In genomic region chr16:81688839-81689238, GRCh38 we compare ENCODE assay signal across 4 cellular contexts.
DNase-seq lines count a peak whose midpoint lies in the region; ATAC-seq, FAIRE-seq and TF ChIP-seq lines count a peak whose summit lies in the region.
"Not testable (repeated sequence)": the region's sequence is repeated elsewhere in the genome, so short reads cannot be mapped to it uniquely, and the experiment has no call there.

No MANE protein-coding gene starts in this region.

- CTCF ChIA-PET in HEK293 (lab: Yijun Ruan, JAX), result interaction anchor here (1.8 kb wide), 1 partner anchor 8 kb away, joined by 5 read pairs; no protein-coding TSS in a partner anchor
- CTCF ChIA-PET in K562 (lab: Yijun Ruan, JAX; ENCODE audit: low intra/inter-chr PET ratio), result not testable (repeated sequence)

- not testable (repeated sequence) for TF ChIP-seq EP300 in K562 (IDR thresholded peaks at IDR 0.05; ENCODE audit: low read length)

- H3K36me3 ChIP-seq in HEK293 (ENCODE audit: control insufficient read depth in 2 of 2, insufficient read depth in 1 of 2, low read length in 2 of 2) (peaks cover 0 to 31% of the 10 kb centered on the region in 2 experiments; a peak in 1 of 3 replicates), OCI-LY1 (ENCODE audit: insufficient read depth, low read length) (peaks cover 33% of the 10 kb centered on the region), K562 (ENCODE audit: control insufficient read depth, insufficient read depth, low read length) (peaks cover 58% of the 10 kb centered on the region; the same call in 2 of the 3 replicates)
- H3K36me3 ChIP-seq in SJCRH30, result not testable (repeated sequence)

- FAIRE-seq in K562 (lab: Jason Lieb, UNC), result not testable (repeated sequence)

- not testable (repeated sequence) for ATAC-seq in K562

- TF ChIP-seq CTCF in HEK293 (tag by site-specific recombination; IDR thresholded peaks at IDR 0.05); OCI-LY1 (IDR thresholded peaks at IDR 0.05; ENCODE audit: low read length); K562 (IDR thresholded peaks at IDR 0.05 in 2 of 3, conservative IDR thresholded peaks at IDR 0.05 in 1 of 3; ENCODE audit: insufficient read depth in 2 of 3, low read depth in 1 of 3, low read length in 3 of 3): not testable (repeated sequence)

- BruUV-seq in K562 (replicated peaks; lab: Mats Ljungman, UMichigan), result not testable (repeated sequence)

- H3K9ac ChIP-seq in OCI-LY1 (ENCODE audit: low read length); K562 (ENCODE audit: insufficient read depth in 1 of 2, low read depth in 2 of 2, low read length in 2 of 2): not testable (repeated sequence)

- H3K27ac ChIP-seq in HEK293 (ENCODE audit: extremely low read depth, low read depth, low read length); K562 (ENCODE audit: extremely low read depth, low read depth, low read length): not testable (repeated sequence)
- H3K27ac ChIP-seq in OCI-LY1 (ENCODE audit: low read depth, low read length, poor library complexity, severe bottlenecking) (peak overlapping the region; percentile 95), SJCRH30 (peak overlapping the region; percentile 60)

- H3K4me2 ChIP-seq in OCI-LY1 (ENCODE audit: low read length); K562 (ENCODE audit: insufficient read depth, low read length): not testable (repeated sequence)

- H4K20me1 ChIP-seq in OCI-LY1 (ENCODE audit: insufficient read depth, low read length), result not testable (repeated sequence)
- peaks cover 11% of the 10 kb centered on the region; the same call in 1 of the 2 replicates for H4K20me1 ChIP-seq in K562 (replicated peaks; ENCODE audit: control insufficient read depth, insufficient read depth, low read length)

- POLR2A ChIA-PET in HEK293 (lab: Yijun Ruan, JAX); K562 (lab: Yijun Ruan, JAX): not testable (repeated sequence)

- intact Hi-C loops in K562 (cut with micrococcal nuclease), result not testable (repeated sequence)

- not testable (repeated sequence) for TF ChIP-seq RAD21 in K562 (CRISPR knock-in tag; conservative IDR thresholded peaks at IDR 0.05 in 1 of 2, IDR thresholded peaks at IDR 0.05 in 1 of 2)

- 87% methylated on average over 5 of the region's 5 CpGs for WGBS in K562 (ENCODE audit: insufficient coverage, low coverage, missing lambda C conversion rate)

- not testable (repeated sequence) for H3K9me1 ChIP-seq in K562 (ENCODE audit: control insufficient read depth, insufficient read depth, low read length)

- H3K79me2 ChIP-seq in OCI-LY1 (ENCODE audit: insufficient read depth, low read length); K562 (ENCODE audit: control insufficient read depth, insufficient read depth, low read length): not testable (repeated sequence)

- not testable (repeated sequence) for H3K9me3 ChIP-seq in HEK293 (ENCODE audit: control insufficient read depth, insufficient read depth, low read depth, low read length); OCI-LY1 (ENCODE audit: low read length); SJCRH30 (replicated peaks); K562 (replicated peaks; ENCODE audit: control insufficient read depth, insufficient read depth, low read depth, low read length)

- not testable (repeated sequence) for H3K9me2 ChIP-seq in OCI-LY1 (ENCODE audit: low read depth, low read length)

- H3K4me1 ChIP-seq in HEK293 (ENCODE audit: control insufficient read depth, insufficient read depth, low read length), result not testable (repeated sequence)
- H3K4me1 ChIP-seq in OCI-LY1 (ENCODE audit: insufficient read depth, low read length, severe bottlenecking), result peaks cover 45% of the 10 kb centered on the region
- peaks cover 19% of the 10 kb centered on the region for H3K4me1 ChIP-seq in SJCRH30
- peaks cover 0 to 19% of the 10 kb centered on the region in 2 experiments; a peak in 3 of 5 replicates for H3K4me1 ChIP-seq in K562 (replicated peaks in 1 of 2; ENCODE audit: control insufficient read depth in 2 of 2, insufficient read depth in 2 of 2, low read length in 2 of 2)

- not testable (repeated sequence) for DNase-seq in SJCRH30; K562 (ENCODE audit: extremely low read depth in 1 of 4, low spot score in 3 of 4)

- H3K4me3 ChIP-seq in HEK293 (ENCODE audit: low read depth, low read length); OCI-LY1 (ENCODE audit: low read depth, low read length, poor library complexity, severe bottlenecking); SJCRH30; K562: not testable (repeated sequence)

- not testable (repeated sequence) for H2AFZ ChIP-seq in OCI-LY1 (ENCODE audit: low read length); K562 (ENCODE audit: low read depth, low read length)

- not testable (repeated sequence) for H3K27me3 ChIP-seq in OCI-LY1 (ENCODE audit: insufficient read depth, low read length); SJCRH30; K562 (ENCODE audit: control insufficient read depth in 2 of 2, insufficient read depth in 2 of 2, low read length in 2 of 2)

- H3F3A ChIP-seq in OCI-LY1 (ENCODE audit: insufficient read depth, low read length), result not testable (repeated sequence)

- not testable (repeated sequence) for TF ChIP-seq POLR2A in K562 (conservative IDR thresholded peaks at IDR 0.05)

- in situ Hi-C loops in K562 (cut with MboI), result not testable (repeated sequence)

TF ChIP-seq in HEK293, 187 proteins besides CTCF, POLR2A, EP300 and RAD21:
- TF ChIP-seq ZNF146 (tag by site-specific recombination; IDR thresholded peaks at IDR 0.05), result peak; percentile 48; the same call in 1 of the 2 replicates

TF ChIP-seq in K562, 482 proteins besides CTCF, POLR2A, EP300 and RAD21:
- TF ChIP-seq KDM1A (IDR thresholded peaks at IDR 0.05) (0 out of 4 replicates have a peak, but pooled peaks of 1 of the 2 experiments have one; percentile 17), BCOR (IDR thresholded peaks at IDR 0.05) (peak; percentile 45; the same call in 1 of the 2 replicates), ZNF146 (CRISPR knock-in tag; IDR thresholded peaks at IDR 0.05; ENCODE audit: unreplicated experiment) (peak; percentile 95)
